ENCODE assay signal across 12 cellular contexts in the genomic region with DNA sequence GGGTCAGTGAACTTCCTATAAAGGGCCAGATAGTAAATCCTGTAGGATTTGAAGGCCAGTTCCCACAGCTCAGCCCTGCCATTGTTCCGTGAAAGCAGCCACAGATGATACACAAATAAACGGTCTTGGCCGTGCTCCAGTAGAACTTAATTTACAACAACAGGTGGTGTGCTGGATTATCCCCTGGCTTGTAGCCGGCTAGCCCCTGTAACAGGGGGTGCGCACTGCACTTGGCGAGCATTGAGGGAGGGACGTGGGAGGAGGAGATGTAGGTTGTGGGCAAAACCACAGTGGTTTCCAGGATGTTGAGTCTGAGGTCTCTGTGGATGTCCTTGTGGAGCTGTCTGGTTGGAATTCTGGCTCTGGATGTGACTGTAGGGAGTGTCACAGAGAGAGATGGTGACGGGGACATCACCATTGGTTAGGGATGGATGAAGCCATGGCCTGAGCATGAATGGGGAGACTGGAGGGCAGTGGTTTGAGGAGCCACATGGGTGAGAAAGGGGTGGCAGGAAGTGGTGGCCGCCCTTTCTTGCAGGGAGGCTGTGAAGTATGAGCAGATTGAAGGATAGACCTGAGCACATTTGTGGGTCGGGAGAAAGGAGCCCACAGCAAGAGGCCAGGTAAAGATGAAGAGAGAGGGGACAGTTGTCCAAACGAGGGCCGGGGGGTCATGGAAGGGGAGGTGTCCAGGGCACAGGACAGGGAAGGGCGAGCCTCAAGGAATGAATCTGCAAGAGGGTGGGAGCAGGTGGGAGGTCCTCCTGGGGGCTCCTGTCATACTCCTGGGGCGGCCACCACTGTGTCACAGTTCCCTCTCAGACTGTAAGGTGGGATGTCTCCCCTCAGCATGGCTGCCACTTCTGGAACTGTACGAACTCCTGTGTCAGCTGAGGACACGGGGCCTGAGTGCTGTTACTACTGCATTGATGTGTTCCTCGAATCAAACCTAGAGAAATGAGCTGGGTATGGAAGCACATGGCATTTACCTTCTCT. TPM values are rescaled to one million over a fixed set of nuclear protein-coding genes. Genes with fewer than 3 reads are reported as not detected.
DNase-seq lines count a peak whose midpoint lies in the region; ATAC-seq and TF ChIP-seq lines count a peak whose summit lies in the region.
"Had no signal": no experiment of that assay in that cellular context is flagged by ENCODE, and none has a peak within 500 bp of the region (broad histone marks: within the 10 kb centered on the region; RNA-seq: fewer than 3 reads in every experiment).

No MANE protein-coding gene starts in this region.

- peaks cover 31% of the 10 kb centered on the region for H3K27me3 Mint-ChIP-seq in T-helper 1 cell treated with Interleukin-12 subunit alpha and Interleukin-12 subunit beta and Interleukin-4 antibody, amounts not matched to agents 30 μg/mL and 1 μg/mL, for 36 hours (ENCODE audit: low read depth)
- H3K27me3 Mint-ChIP-seq in natural killer cell treated with Interleukin-12 subunit alpha and Interleukin-12 subunit beta and Interleukin-15 and Interleukin-18, amount 100 ng/mL, for 72 hours = peaks cover 0 to 8% of the 10 kb centered on the region in 2 donors

- peak overlapping the region; percentile 30 for H3K27ac ChIP-seq in HEK293 (ENCODE audit: extremely low read depth, low read depth, low read length)
- H3K27ac ChIP-seq in tibial artery = no peak overlapping the region
- no peak overlapping the region for H3K27ac ChIP-seq in aorta (ENCODE audit: low read depth in 1 of 2, low read length in 2 of 2)
- H3K27ac ChIP-seq: body of pancreas had no signal

- peaks cover 20% of the 10 kb centered on the region for H3K4me1 Mint-ChIP-seq in T-helper 1 cell treated with Interleukin-12 subunit alpha and Interleukin-12 subunit beta and Interleukin-4 antibody, amounts not matched to agents 30 μg/mL and 1 μg/mL, for 36 hours (ENCODE audit: low read depth)
- peaks cover 24 to 36% of the 10 kb centered on the region in 2 donors for H3K4me1 Mint-ChIP-seq in natural killer cell treated with Interleukin-12 subunit alpha and Interleukin-12 subunit beta and Interleukin-15 and Interleukin-18, amount 100 ng/mL, for 72 hours (ENCODE audit: low read depth in 2 of 2)

- DNase-seq in NCI-H2029 (lab: John Stamatoyannopoulos, UW) (peak; percentile 77), tibial artery (no peak), aorta (no peak), glomerular visceral epithelial cell (ENCODE audit: extremely low spot score) (no peak)
- no peak for DNase-seq in natural killer cell treated with Interleukin-12 subunit alpha and Interleukin-12 subunit beta and Interleukin-15 and Interleukin-18, amount 100 ng/mL, for 72 hours (ENCODE audit: low spot score)
- DNase-seq: body of pancreas, erythroblast, NCI-H2081 had no signal

- intact Hi-C loops in tibial artery (cut with DNase I; ENCODE audit: low total_unique reads) (no loop called here), aorta (cut with DNase I) (no loop called here)

- H3K4me1 ChIP-seq in HEK293 (ENCODE audit: control insufficient read depth, insufficient read depth, low read length) = peaks cover 13% of the 10 kb centered on the region
- no peaks in the 10 kb centered on the region for H3K4me1 ChIP-seq in tibial artery
- H3K4me1 ChIP-seq in aorta (ENCODE audit: control insufficient read depth in 1 of 2, insufficient read depth in 2 of 2, low read length in 2 of 2) = no peaks in the 10 kb centered on the region
- H3K4me1 ChIP-seq: body of pancreas had no signal

- H3K27me3 ChIP-seq in tibial artery = no peaks in the 10 kb centered on the region
- no peaks in the 10 kb centered on the region for H3K27me3 ChIP-seq in aorta (ENCODE audit: control insufficient read depth in 1 of 2, insufficient read depth in 2 of 2, low read length in 1 of 2)
- H3K27me3 ChIP-seq: body of pancreas had no signal

- 80% methylated on average over 17 of the region's 17 CpGs for WGBS in aorta, 2 donors

- no peaks in the 10 kb centered on the region for H3K36me3 Mint-ChIP-seq in T-helper 1 cell treated with Interleukin-12 subunit alpha and Interleukin-12 subunit beta and Interleukin-4 antibody, amounts not matched to agents 30 μg/mL and 1 μg/mL, for 36 hours (ENCODE audit: low read depth)
- H3K36me3 Mint-ChIP-seq in natural killer cell treated with Interleukin-12 subunit alpha and Interleukin-12 subunit beta and Interleukin-15 and Interleukin-18, amount 100 ng/mL, for 72 hours = peaks cover 13% of the 10 kb centered on the region

- H3K9me3 Mint-ChIP-seq in T-helper 1 cell treated with Interleukin-12 subunit alpha and Interleukin-12 subunit beta and Interleukin-4 antibody, amounts not matched to agents 30 μg/mL and 1 μg/mL, for 36 hours = no peaks in the 10 kb centered on the region
- no peaks in the 10 kb centered on the region for H3K9me3 Mint-ChIP-seq in natural killer cell treated with Interleukin-12 subunit alpha and Interleukin-12 subunit beta and Interleukin-15 and Interleukin-18, amount 100 ng/mL, for 72 hours

- no peaks in the 10 kb centered on the region for H3K36me3 ChIP-seq in HEK293 (ENCODE audit: control insufficient read depth in 2 of 2, insufficient read depth in 1 of 2, low read length in 2 of 2)
- H3K36me3 ChIP-seq in tibial artery = no peaks in the 10 kb centered on the region
- H3K36me3 ChIP-seq in aorta (ENCODE audit: control insufficient read depth in 1 of 2, insufficient read depth in 2 of 2, low read length in 1 of 2) = no peaks in the 10 kb centered on the region

- no peak overlapping the region for H3K4me3 ChIP-seq in HEK293 (ENCODE audit: low read depth, low read length)
- no peak overlapping the region for H3K4me3 ChIP-seq in tibial artery
- H3K4me3 ChIP-seq in aorta (ENCODE audit: low read length in 2 of 2) = no peak overlapping the region
- H3K4me3 ChIP-seq: body of pancreas, smooth muscle cell had no signal

- POLR2A ChIA-PET in HEK293 (lab: Yijun Ruan, JAX) = interaction anchor here (0.6 kb wide), 1 partner anchor 432 kb away, joined by 3 read pairs; no protein-coding TSS in a partner anchor

- peak; percentile 70 to 76 for ATAC-seq in natural killer cell treated with Interleukin-12 subunit alpha and Interleukin-12 subunit beta and Interleukin-15 and Interleukin-18, amount 100 ng/mL, for 72 hours
- no peak for ATAC-seq in aorta (ENCODE audit: low FRiP score)
- ATAC-seq in GM21528 (IDR thresholded peaks at IDR 0.05; ENCODE audit: low FRiP score, unreplicated experiment) = no peak
- ATAC-seq: body of pancreas had no signal

- TF ChIP-seq CTCF in HEK293 (tag by site-specific recombination; IDR thresholded peaks at IDR 0.05) (no peak), tibial artery (IDR thresholded peaks at IDR 0.05) (no peak)

- peak overlapping the region; percentile 5 for H3K27ac Mint-ChIP-seq in T-helper 1 cell treated with Interleukin-12 subunit alpha and Interleukin-12 subunit beta and Interleukin-4 antibody, amounts not matched to agents 30 μg/mL and 1 μg/mL, for 36 hours
- H3K27ac Mint-ChIP-seq in natural killer cell treated with Interleukin-12 subunit alpha and Interleukin-12 subunit beta and Interleukin-15 and Interleukin-18, amount 100 ng/mL, for 72 hours = peak overlapping the region; percentile 64 to 87

- no peaks in the 10 kb centered on the region for H3K9me3 ChIP-seq in HEK293 (ENCODE audit: control insufficient read depth, insufficient read depth, low read depth, low read length)
- H3K9me3 ChIP-seq in tibial artery = no peaks in the 10 kb centered on the region
- H3K9me3 ChIP-seq in aorta (ENCODE audit: control insufficient read depth, low read length) = no peaks in the 10 kb centered on the region
- H3K9me3 ChIP-seq: body of pancreas had no signal

- peak overlapping the region; percentile 44 for H3K4me3 Mint-ChIP-seq in T-helper 1 cell treated with Interleukin-12 subunit alpha and Interleukin-12 subunit beta and Interleukin-4 antibody, amounts not matched to agents 30 μg/mL and 1 μg/mL, for 36 hours
- H3K4me3 Mint-ChIP-seq in natural killer cell treated with Interleukin-12 subunit alpha and Interleukin-12 subunit beta and Interleukin-15 and Interleukin-18, amount 100 ng/mL, for 72 hours = peak overlapping the region; percentile 77

- CTCF ChIA-PET in HEK293 (lab: Yijun Ruan, JAX) = interaction anchor here (1.2 to 1.5 kb wide), 2 partner anchors 41 to 44 kb away, joined by 3 to 4 read pairs; no protein-coding TSS in a partner anchor

TF ChIP-seq in HEK293, 187 proteins besides CTCF, POLR2A, EP300 and RAD21 (continues in another document):
- TF ChIP-seq ZNF48 (tag by site-specific recombination; IDR thresholded peaks at IDR 0.05) = no peak
- no peak for TF ChIP-seq ZNF560 (tag by site-specific recombination; IDR thresholded peaks at IDR 0.05; ENCODE audit: borderline replicate concordance)
- peak; percentile 32; the same call in 1 of the 2 replicates for TF ChIP-seq FEZF1 (tag by site-specific recombination; IDR thresholded peaks at IDR 0.05)
- no peak for TF ChIP-seq ZNF366 (tag by site-specific recombination; conservative IDR thresholded peaks at IDR 0.05)
- no peak for TF ChIP-seq ZNF394 (tag by site-specific recombination; IDR thresholded peaks at IDR 0.05; ENCODE audit: borderline replicate concordance)
- TF ChIP-seq ZNF433 (tag by site-specific recombination; IDR thresholded peaks at IDR 0.05; ENCODE audit: low read depth) = no peak
- TF ChIP-seq, protein P1, sequence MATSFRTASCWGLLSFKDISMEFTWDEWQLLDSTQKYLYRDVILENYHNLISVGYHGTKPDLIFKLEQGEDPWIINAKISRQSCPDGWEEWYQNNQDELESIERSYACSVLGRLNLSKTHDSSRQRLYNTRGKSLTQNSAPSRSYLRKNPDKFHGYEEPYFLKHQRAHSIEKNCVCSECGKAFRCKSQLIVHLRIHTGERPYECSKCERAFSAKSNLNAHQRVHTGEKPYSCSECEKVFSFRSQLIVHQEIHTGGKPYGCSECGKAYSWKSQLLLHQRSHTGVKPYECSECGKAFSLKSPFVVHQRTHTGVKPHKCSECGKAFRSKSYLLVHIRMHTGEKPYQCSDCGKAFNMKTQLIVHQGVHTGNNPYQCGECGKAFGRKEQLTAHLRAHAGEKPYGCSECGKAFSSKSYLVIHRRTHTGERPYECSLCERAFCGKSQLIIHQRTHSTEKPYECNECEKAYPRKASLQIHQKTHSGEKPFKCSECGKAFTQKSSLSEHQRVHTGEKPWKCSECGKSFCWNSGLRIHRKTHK (tag by site-specific recombination; IDR thresholded peaks at IDR 0.05) = no peak
- no peak for TF ChIP-seq TCF7L2 (IDR thresholded peaks at IDR 0.05; ENCODE audit: borderline replicate concordance, low read depth, low read length)
- no peak for TF ChIP-seq ZNF274 (IDR thresholded peaks at IDR 0.05; ENCODE audit: low read length)
- TF ChIP-seq ZNF274 (tag by site-specific recombination; IDR thresholded peaks at IDR 0.05; ENCODE audit: borderline replicate concordance) = no peak
- no peak for TF ChIP-seq KLF8 (tag by site-specific recombination; IDR thresholded peaks at IDR 0.05)

RNA-seq across cellular contexts. Expression of gene CDH26, which starts 53.6 kb away (rescaled TPM):
- 1 to 10 TPM; 1.8 TPM for total RNA-seq in natural killer cell treated with Interleukin-12 subunit alpha and Interleukin-12 subunit beta and Interleukin-15 and Interleukin-18, amount 100 ng/mL, for 72 hours
- 1 to 10 TPM; 2.8 to 4.5 TPM for total RNA-seq in aorta
- polyA plus RNA-seq in aorta = 1 to 10 TPM in 1 of 2 donors, not detected in 1; 1.2 TPM

Comparison
In these comparisons a context has a peak if more than half of its experiments do, and no peak if none do; other contexts are left out.
1. ATAC-seq: peak in natural killer cell treated with Interleukin-12 subunit alpha and Interleukin-12 subunit beta and Interleukin-15 and Interleukin-18, amount 100 ng/mL, for 72 hours (2 of 2); none in aorta (single experiment) and GM21528 (single experiment).